1 cellular context compared by ENCODE assay signal in the genomic region with DNA sequence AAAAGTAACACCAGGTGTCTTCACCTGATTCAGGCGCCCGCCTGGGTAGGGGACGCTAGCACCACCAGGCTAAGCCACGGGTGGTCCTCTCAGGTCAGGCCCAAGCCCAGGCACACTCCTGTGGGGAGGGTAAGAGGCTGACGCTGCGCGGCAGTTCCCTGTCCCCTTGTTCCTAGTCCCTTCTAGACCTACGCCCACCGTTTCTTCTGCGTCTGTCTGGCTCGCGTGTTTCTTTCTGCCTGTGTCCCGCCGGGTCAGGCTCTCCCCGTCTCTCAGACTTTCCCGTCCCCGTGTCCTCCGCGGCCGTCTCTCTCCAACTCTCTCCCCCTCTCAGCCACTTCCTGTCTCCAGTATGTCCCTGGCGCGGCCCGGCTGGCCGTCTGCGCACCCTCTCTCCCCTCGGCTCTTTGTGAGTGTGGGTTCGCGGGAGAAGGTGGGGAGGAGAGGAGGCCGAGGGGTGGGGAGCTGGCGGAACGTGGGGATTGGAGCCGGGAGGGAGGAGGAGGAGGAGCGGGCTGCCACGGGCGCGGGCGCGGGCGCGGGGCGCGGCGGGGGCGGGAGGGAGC.
TF ChIP-seq lines count a peak whose summit lies in the region.

No MANE protein-coding gene starts in this region.

TF ChIP-seq in HepG2, 621 proteins besides CTCF, POLR2A, EP300 and RAD21 (continued from another document and continues in another):
- TF ChIP-seq, protein P1, sequence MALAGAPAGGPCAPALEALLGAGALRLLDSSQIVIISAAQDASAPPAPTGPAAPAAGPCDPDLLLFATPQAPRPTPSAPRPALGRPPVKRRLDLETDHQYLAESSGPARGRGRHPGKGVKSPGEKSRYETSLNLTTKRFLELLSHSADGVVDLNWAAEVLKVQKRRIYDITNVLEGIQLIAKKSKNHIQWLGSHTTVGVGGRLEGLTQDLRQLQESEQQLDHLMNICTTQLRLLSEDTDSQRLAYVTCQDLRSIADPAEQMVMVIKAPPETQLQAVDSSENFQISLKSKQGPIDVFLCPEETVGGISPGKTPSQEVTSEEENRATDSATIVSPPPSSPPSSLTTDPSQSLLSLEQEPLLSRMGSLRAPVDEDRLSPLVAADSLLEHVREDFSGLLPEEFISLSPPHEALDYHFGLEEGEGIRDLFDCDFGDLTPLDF (CRISPR knock-in tag; IDR thresholded peaks at IDR 0.05) = no peak
- TF ChIP-seq, protein P2, sequence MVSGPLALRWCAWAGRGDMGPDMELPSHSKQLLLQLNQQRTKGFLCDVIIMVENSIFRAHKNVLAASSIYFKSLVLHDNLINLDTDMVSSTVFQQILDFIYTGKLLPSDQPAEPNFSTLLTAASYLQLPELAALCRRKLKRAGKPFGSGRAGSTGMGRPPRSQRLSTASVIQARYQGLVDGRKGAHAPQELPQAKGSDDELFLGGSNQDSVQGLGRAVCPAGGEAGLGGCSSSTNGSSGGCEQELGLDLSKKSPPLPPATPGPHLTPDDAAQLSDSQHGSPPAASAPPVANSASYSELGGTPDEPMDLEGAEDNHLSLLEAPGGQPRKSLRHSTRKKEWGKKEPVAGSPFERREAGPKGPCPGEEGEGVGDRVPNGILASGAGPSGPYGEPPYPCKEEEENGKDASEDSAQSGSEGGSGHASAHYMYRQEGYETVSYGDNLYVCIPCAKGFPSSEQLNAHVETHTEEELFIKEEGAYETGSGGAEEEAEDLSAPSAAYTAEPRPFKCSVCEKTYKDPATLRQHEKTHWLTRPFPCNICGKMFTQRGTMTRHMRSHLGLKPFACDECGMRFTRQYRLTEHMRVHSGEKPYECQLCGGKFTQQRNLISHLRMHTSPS (CRISPR knock-in tag; IDR thresholded peaks at IDR 0.05; ENCODE audit: low read depth) = no peak
- TF ChIP-seq ZNF737 (CRISPR knock-in tag; IDR thresholded peaks at IDR 0.05; ENCODE audit: borderline replicate concordance) = peak; percentile 53; the same call in 1 of the 2 replicates
- 0 out of 2 replicates have a peak, but pooled peaks have one; percentile 28 for TF ChIP-seq ELF1 (CRISPR knock-in tag; IDR thresholded peaks at IDR 0.05)
- TF ChIP-seq, protein P3, sequence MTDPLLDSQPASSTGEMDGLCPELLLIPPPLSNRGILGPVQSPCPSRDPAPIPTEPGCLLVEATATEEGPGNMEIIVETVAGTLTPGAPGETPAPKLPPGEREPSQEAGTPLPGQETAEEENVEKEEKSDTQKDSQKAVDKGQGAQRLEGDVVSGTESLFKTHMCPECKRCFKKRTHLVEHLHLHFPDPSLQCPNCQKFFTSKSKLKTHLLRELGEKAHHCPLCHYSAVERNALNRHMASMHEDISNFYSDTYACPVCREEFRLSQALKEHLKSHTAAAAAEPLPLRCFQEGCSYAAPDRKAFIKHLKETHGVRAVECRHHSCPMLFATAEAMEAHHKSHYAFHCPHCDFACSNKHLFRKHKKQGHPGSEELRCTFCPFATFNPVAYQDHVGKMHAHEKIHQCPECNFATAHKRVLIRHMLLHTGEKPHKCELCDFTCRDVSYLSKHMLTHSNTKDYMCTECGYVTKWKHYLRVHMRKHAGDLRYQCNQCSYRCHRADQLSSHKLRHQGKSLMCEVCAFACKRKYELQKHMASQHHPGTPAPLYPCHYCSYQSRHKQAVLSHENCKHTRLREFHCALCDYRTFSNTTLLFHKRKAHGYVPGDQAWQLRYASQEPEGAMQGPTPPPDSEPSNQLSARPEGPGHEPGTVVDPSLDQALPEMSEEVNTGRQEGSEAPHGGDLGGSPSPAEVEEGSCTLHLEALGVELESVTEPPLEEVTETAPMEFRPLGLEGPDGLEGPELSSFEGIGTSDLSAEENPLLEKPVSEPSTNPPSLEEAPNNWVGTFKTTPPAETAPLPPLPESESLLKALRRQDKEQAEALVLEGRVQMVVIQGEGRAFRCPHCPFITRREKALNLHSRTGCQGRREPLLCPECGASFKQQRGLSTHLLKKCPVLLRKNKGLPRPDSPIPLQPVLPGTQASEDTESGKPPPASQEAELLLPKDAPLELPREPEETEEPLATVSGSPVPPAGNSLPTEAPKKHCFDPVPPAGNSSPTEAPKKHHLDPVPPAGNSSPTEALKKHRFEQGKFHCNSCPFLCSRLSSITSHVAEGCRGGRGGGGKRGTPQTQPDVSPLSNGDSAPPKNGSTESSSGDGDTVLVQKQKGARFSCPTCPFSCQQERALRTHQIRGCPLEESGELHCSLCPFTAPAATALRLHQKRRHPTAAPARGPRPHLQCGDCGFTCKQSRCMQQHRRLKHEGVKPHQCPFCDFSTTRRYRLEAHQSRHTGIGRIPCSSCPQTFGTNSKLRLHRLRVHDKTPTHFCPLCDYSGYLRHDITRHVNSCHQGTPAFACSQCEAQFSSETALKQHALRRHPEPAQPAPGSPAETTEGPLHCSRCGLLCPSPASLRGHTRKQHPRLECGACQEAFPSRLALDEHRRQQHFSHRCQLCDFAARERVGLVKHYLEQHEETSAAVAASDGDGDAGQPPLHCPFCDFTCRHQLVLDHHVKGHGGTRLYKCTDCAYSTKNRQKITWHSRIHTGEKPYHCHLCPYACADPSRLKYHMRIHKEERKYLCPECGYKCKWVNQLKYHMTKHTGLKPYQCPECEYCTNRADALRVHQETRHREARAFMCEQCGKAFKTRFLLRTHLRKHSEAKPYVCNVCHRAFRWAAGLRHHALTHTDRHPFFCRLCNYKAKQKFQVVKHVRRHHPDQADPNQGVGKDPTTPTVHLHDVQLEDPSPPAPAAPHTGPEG (CRISPR knock-in tag; IDR thresholded peaks at IDR 0.05) = 0 out of 2 replicates have a peak, but pooled peaks have one; percentile 50
- peak; percentile 75 for TF ChIP-seq POLR2G (IDR thresholded peaks at IDR 0.05; ENCODE audit: low read depth, low read length)
- no peak for TF ChIP-seq PHF21A (CRISPR knock-in tag; IDR thresholded peaks at IDR 0.05)
- peak; percentile 52; the same call in 1 of the 2 replicates for TF ChIP-seq ZFYVE20 (CRISPR knock-in tag; IDR thresholded peaks at IDR 0.05; ENCODE audit: borderline replicate concordance, low read depth)
- TF ChIP-seq ZNF652 (CRISPR knock-in tag; IDR thresholded peaks at IDR 0.05; ENCODE audit: borderline replicate concordance, low read depth) = no peak
- TF ChIP-seq, protein P4, sequence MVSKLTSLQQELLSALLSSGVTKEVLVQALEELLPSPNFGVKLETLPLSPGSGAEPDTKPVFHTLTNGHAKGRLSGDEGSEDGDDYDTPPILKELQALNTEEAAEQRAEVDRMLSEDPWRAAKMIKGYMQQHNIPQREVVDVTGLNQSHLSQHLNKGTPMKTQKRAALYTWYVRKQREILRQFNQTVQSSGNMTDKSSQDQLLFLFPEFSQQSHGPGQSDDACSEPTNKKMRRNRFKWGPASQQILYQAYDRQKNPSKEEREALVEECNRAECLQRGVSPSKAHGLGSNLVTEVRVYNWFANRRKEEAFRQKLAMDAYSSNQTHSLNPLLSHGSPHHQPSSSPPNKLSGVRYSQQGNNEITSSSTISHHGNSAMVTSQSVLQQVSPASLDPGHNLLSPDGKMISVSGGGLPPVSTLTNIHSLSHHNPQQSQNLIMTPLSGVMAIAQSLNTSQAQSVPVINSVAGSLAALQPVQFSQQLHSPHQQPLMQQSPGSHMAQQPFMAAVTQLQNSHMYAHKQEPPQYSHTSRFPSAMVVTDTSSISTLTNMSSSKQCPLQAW (CRISPR knock-in tag; IDR thresholded peaks at IDR 0.05) = peak; percentile 59
- TF ChIP-seq ZNF607 (CRISPR knock-in tag; IDR thresholded peaks at IDR 0.05; ENCODE audit: borderline replicate concordance) = 0 out of 2 replicates have a peak, but pooled peaks have one; percentile 18
- TF ChIP-seq AGO2 (optimal IDR thresholded peaks at IDR 0.05; ENCODE audit: low read depth, low read length) = peak; percentile 71
- TF ChIP-seq ZNF557 (CRISPR knock-in tag; IDR thresholded peaks at IDR 0.05) = no peak
- TF ChIP-seq RCOR2 (CRISPR knock-in tag; IDR thresholded peaks at IDR 0.05) = no peak
- TF ChIP-seq TGIF2 (CRISPR knock-in tag; IDR thresholded peaks at IDR 0.05) = no peak
- TF ChIP-seq CC2D1A (CRISPR knock-in tag; IDR thresholded peaks at IDR 0.05) = no peak
- TF ChIP-seq, protein P5, sequence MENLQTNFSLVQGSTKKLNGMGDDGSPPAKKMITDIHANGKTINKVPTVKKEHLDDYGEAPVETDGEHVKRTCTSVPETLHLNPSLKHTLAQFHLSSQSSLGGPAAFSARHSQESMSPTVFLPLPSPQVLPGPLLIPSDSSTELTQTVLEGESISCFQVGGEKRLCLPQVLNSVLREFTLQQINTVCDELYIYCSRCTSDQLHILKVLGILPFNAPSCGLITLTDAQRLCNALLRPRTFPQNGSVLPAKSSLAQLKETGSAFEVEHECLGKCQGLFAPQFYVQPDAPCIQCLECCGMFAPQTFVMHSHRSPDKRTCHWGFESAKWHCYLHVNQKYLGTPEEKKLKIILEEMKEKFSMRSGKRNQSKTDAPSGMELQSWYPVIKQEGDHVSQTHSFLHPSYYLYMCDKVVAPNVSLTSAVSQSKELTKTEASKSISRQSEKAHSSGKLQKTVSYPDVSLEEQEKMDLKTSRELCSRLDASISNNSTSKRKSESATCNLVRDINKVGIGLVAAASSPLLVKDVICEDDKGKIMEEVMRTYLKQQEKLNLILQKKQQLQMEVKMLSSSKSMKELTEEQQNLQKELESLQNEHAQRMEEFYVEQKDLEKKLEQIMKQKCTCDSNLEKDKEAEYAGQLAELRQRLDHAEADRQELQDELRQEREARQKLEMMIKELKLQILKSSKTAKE (CRISPR knock-in tag; IDR thresholded peaks at IDR 0.05; ENCODE audit: borderline replicate concordance) = no peak
- no peak; the same call in 1 of the 2 replicates for TF ChIP-seq ZNF605 (CRISPR knock-in tag; IDR thresholded peaks at IDR 0.05)
- no peak for TF ChIP-seq HOXA9 (CRISPR knock-in tag; IDR thresholded peaks at IDR 0.05; ENCODE audit: borderline replicate concordance)
- TF ChIP-seq ZSCAN9 (CRISPR knock-in tag; IDR thresholded peaks at IDR 0.05; ENCODE audit: borderline replicate concordance) = 0 out of 2 replicates have a peak, but pooled peaks have one; percentile 26
- TF ChIP-seq MXI1 (IDR thresholded peaks at IDR 0.05; ENCODE audit: borderline replicate concordance, low read depth, low read length) = peak; percentile 12; the same call in 1 of the 3 replicates
- TF ChIP-seq PCBP1 (IDR thresholded peaks at IDR 0.05; ENCODE audit: borderline replicate concordance, low read depth, low read length) = 0 out of 2 replicates have a peak, but pooled peaks have one; percentile 70
- TF ChIP-seq BCL6 (CRISPR knock-in tag; IDR thresholded peaks at IDR 0.05) = 0 out of 2 replicates have a peak, but pooled peaks have one; percentile 20
- no peak for TF ChIP-seq PAX8 (CRISPR knock-in tag; IDR thresholded peaks at IDR 0.05; ENCODE audit: borderline replicate concordance)
- TF ChIP-seq ZNF432 (CRISPR knock-in tag; IDR thresholded peaks at IDR 0.05; ENCODE audit: borderline replicate concordance) = no peak
- TF ChIP-seq ZSCAN12 (CRISPR knock-in tag; IDR thresholded peaks at IDR 0.05) = no peak
- no peak for TF ChIP-seq SOX5 (CRISPR knock-in tag; IDR thresholded peaks at IDR 0.05; ENCODE audit: borderline replicate concordance)
- no peak for TF ChIP-seq ZNF17 (CRISPR knock-in tag; IDR thresholded peaks at IDR 0.05)
- TF ChIP-seq MEIS1 (CRISPR knock-in tag; IDR thresholded peaks at IDR 0.05; ENCODE audit: borderline replicate concordance) = peak; percentile 52; the same call in 1 of the 2 replicates
- TF ChIP-seq ZNF672 (CRISPR knock-in tag; IDR thresholded peaks at IDR 0.05) = no peak
- TF ChIP-seq KMT2B (CRISPR knock-in tag; IDR thresholded peaks at IDR 0.05) = 0 out of 2 replicates have a peak, but pooled peaks have one; percentile 1
- TF ChIP-seq, protein P6, sequence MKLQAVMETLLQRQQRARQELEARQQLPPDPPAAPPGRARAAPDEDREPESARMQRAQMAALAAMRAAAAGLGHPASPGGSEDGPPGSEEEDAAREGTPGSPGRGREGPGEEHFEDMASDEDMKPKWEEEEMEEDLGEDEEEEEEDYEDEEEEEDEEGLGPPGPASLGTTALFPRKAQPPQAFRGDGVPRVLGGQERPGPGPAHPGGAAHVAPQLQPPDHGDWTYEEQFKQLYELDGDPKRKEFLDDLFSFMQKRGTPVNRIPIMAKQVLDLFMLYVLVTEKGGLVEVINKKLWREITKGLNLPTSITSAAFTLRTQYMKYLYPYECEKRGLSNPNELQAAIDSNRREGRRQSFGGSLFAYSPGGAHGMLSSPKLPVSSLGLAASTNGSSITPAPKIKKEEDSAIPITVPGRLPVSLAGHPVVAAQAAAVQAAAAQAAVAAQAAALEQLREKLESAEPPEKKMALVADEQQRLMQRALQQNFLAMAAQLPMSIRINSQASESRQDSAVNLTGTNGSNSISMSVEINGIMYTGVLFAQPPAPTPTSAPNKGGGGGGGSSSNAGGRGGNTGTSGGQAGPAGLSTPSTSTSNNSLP (IDR thresholded peaks at IDR 0.05; ENCODE audit: low read depth, low read length) = no peak
- TF ChIP-seq, protein P7, sequence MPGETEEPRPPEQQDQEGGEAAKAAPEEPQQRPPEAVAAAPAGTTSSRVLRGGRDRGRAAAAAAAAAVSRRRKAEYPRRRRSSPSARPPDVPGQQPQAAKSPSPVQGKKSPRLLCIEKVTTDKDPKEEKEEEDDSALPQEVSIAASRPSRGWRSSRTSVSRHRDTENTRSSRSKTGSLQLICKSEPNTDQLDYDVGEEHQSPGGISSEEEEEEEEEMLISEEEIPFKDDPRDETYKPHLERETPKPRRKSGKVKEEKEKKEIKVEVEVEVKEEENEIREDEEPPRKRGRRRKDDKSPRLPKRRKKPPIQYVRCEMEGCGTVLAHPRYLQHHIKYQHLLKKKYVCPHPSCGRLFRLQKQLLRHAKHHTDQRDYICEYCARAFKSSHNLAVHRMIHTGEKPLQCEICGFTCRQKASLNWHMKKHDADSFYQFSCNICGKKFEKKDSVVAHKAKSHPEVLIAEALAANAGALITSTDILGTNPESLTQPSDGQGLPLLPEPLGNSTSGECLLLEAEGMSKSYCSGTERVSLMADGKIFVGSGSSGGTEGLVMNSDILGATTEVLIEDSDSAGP (CRISPR knock-in tag; IDR thresholded peaks at IDR 0.05; ENCODE audit: borderline replicate concordance) = peak; percentile 25; the same call in 1 of the 2 replicates
- peak; percentile 8; the same call in 1 of the 2 replicates for TF ChIP-seq ZNF768 (CRISPR knock-in tag; IDR thresholded peaks at IDR 0.05)
- no peak for TF ChIP-seq AHR (CRISPR knock-in tag; IDR thresholded peaks at IDR 0.05)
- TF ChIP-seq, protein P8, sequence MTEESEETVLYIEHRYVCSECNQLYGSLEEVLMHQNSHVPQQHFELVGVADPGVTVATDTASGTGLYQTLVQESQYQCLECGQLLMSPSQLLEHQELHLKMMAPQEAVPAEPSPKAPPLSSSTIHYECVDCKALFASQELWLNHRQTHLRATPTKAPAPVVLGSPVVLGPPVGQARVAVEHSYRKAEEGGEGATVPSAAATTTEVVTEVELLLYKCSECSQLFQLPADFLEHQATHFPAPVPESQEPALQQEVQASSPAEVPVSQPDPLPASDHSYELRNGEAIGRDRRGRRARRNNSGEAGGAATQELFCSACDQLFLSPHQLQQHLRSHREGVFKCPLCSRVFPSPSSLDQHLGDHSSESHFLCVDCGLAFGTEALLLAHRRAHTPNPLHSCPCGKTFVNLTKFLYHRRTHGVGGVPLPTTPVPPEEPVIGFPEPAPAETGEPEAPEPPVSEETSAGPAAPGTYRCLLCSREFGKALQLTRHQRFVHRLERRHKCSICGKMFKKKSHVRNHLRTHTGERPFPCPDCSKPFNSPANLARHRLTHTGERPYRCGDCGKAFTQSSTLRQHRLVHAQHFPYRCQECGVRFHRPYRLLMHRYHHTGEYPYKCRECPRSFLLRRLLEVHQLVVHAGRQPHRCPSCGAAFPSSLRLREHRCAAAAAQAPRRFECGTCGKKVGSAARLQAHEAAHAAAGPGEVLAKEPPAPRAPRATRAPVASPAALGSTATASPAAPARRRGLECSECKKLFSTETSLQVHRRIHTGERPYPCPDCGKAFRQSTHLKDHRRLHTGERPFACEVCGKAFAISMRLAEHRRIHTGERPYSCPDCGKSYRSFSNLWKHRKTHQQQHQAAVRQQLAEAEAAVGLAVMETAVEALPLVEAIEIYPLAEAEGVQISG (CRISPR knock-in tag; IDR thresholded peaks at IDR 0.05) = 0 out of 2 replicates have a peak, but pooled peaks have one; percentile 25
- no peak for TF ChIP-seq ATAD3A (CRISPR knock-in tag; IDR thresholded peaks at IDR 0.05)
- peak; percentile 61 for TF ChIP-seq PHF8 (CRISPR knock-in tag; IDR thresholded peaks at IDR 0.05)
- TF ChIP-seq SRY (CRISPR knock-in tag; IDR thresholded peaks at IDR 0.05) = peak; percentile 27; the same call in 1 of the 2 replicates
- TF ChIP-seq POLR2AphosphoS5 (IDR thresholded peaks at IDR 0.05; ENCODE audit: low read depth, low read length) = peak; percentile 73
